12 cellular contexts compared by ENCODE assay signal in genomic region chr3:174442317-174442682, GRCh38.
DNase-seq lines count a peak whose midpoint lies in the region; FAIRE-seq and TF ChIP-seq lines count a peak whose summit lies in the region.
"Had no signal": no experiment of that assay in that cellular context is flagged by ENCODE, and none has a peak within 500 bp of the region (broad histone marks: within the 10 kb centered on the region; RNA-seq: fewer than 3 reads in every experiment).

No MANE protein-coding gene starts in this region.

- POLR2A ChIA-PET in AG04450 (lab: Yijun Ruan, JAX), result no interaction called here

- no peaks in the 10 kb centered on the region for H3K27me3 ChIP-seq in AG04450 (ENCODE audit: control insufficient read depth, insufficient read depth, low read length)
- no peaks in the 10 kb centered on the region for H3K27me3 ChIP-seq in Loucy (ENCODE audit: insufficient read depth, low read length, poor library complexity, severe bottlenecking)

- H3F3A ChIP-seq in Loucy (ENCODE audit: low read depth), result no peaks in the 10 kb centered on the region

- peak; percentile 37 for FAIRE-seq in endometrium (lab: Jason Lieb, UNC)
- FAIRE-seq: D721Med had no signal

- no peaks in the 10 kb centered on the region for H4K20me1 ChIP-seq in Loucy (ENCODE audit: insufficient read depth, low read length, poor library complexity, severe bottlenecking)

- no peaks in the 10 kb centered on the region for H3K36me3 ChIP-seq in Loucy (ENCODE audit: insufficient read depth, low read length)

- peak overlapping the region; percentile 99 for H3K27ac ChIP-seq in AG04450 (ENCODE audit: low read depth, low read length)

- H3K9me2 ChIP-seq in Loucy (replicated peaks; ENCODE audit: low read depth, low read length), result no peaks in the 10 kb centered on the region

- no peaks in the 10 kb centered on the region for H3K27me3 Mint-ChIP-seq in osteocyte (ENCODE audit: unreplicated experiment)

- H3K4me2 ChIP-seq in Loucy (ENCODE audit: low read depth, low read length, poor library complexity, severe bottlenecking), result peak overlapping the region; percentile 79

- H3K9ac ChIP-seq in Loucy (ENCODE audit: low read depth, low read length, poor library complexity, severe bottlenecking), result no peak overlapping the region

- no peaks in the 10 kb centered on the region for H3K79me2 ChIP-seq in Loucy (ENCODE audit: insufficient read depth, low read length)

- H2AFZ ChIP-seq in Loucy (ENCODE audit: low read length), result no peak overlapping the region

- TF ChIP-seq CTCF in AG04450 (IDR thresholded peaks at IDR 0.05; ENCODE audit: low read depth, low read length) (no peak), Loucy (conservative IDR thresholded peaks at IDR 0.05; ENCODE audit: low read length) (no peak), osteocyte (IDR thresholded peaks at IDR 0.05) (no peak)

- DNase-seq in AG04450 (ENCODE audit: low read depth, low spot score) (no peak), osteocyte (ENCODE audit: extremely low spot score, unreplicated experiment) (no peak), NCI-H748 treated with DMSO at 0.1 percent for 48 hours (lab: John Stamatoyannopoulos, UW) (no peak), cortex of kidney (lab: John Stamatoyannopoulos, UW) (no peak), DMS114 treated with DMSO at 0.1 percent for 48 hours (lab: John Stamatoyannopoulos, UW; ENCODE audit: unreplicated experiment) (no peak)
- DNase-seq in activated CD8-positive, alpha-beta memory T cell treated with anti-CD3 and anti-CD28 coated beads for 24 hours, result no peak
- DNase-seq: Kasumi-1, naive B cell, T-helper 9 cell had no signal

- no peak overlapping the region for H3K27ac Mint-ChIP-seq in osteocyte (ENCODE audit: unreplicated experiment)
- H3K27ac Mint-ChIP-seq: naive B cell had no signal

- CTCF ChIA-PET in AG04450 (lab: Charles Lee), result interaction anchor here (0.7 kb wide), 1 partner anchor 341 kb away, joined by 3 read pairs; no protein-coding TSS in a partner anchor

- H3K4me1 Mint-ChIP-seq in osteocyte (ENCODE audit: unreplicated experiment), result peaks cover 23% of the 10 kb centered on the region

- no peaks in the 10 kb centered on the region for H3K36me3 Mint-ChIP-seq in osteocyte (ENCODE audit: unreplicated experiment)
- H3K36me3 Mint-ChIP-seq: naive B cell had no signal

- H3K4me3 ChIP-seq in AG04450 (ENCODE audit: low read depth, low read length) (peak overlapping the region; percentile 72), Loucy (ENCODE audit: low read length, poor library complexity, severe bottlenecking) (no peak overlapping the region)

- H3K9me3 Mint-ChIP-seq in osteocyte (ENCODE audit: unreplicated experiment), result no peaks in the 10 kb centered on the region
- H3K9me3 Mint-ChIP-seq: naive B cell had no signal

- peak overlapping the region; percentile 91 for H3K4me3 Mint-ChIP-seq in osteocyte (ENCODE audit: unreplicated experiment)

- H3K4me1 ChIP-seq in Loucy (ENCODE audit: insufficient read depth, low read length, poor library complexity, severe bottlenecking), result peaks cover 8% of the 10 kb centered on the region

- H3K9me3 ChIP-seq in AG04450 (ENCODE audit: control insufficient read depth, insufficient read depth, low read length), result no peaks in the 10 kb centered on the region
- no peaks in the 10 kb centered on the region for H3K9me3 ChIP-seq in Loucy (ENCODE audit: insufficient read depth, low read depth, low read length)
